ENCODE assay signal across 8 cellular contexts in the genomic region with DNA sequence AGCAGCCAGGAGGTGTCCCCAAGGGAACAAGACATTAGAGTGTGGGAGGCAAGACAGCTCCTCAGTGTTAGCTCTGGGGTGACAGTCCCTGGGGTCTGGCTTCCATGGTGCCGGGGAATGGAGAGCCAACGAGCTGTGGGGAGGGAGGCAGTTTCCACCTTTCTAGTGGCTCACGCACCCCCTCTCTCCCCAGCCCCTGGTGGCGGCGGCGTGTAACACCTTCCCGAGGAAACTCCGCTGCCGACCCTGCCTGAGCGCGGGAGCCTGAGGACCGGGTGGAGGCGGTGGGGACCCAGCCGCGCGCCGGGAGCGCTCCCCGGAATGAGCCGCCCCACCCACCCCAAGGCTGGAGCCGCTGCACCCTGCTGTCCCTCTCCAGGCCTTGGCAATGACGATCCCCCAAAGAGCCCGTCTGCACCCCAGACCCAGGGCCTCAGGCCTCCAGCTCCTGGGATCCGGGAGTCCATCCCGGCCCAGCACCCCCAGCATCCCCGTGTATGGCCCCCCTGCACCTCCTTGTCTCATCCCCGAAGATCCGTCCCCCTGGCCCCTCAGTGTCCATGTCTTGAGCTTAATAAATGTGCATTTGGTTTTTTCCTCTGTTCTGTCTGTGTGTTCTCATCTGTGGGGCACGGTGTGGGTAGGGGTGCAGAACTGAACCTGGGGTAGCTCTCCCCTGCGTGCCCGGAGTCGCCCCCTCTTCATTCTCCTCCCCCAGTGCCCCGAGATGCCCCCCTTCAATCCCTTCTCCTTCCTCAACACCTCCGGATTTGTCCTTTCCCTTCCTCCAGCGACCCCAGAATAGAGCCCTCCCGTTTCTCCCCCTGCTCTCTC. TPM values are rescaled to one million over a fixed set of nuclear protein-coding genes. Genes with fewer than 3 reads are reported as not detected.
A peak's percentile ranks its signal among the peaks of the same experiment; 100 is the strongest.
DNase-seq lines count a peak whose midpoint lies in the region; ATAC-seq and TF ChIP-seq lines count a peak whose summit lies in the region.

No MANE protein-coding gene starts in this region.

- TF ChIP-seq POLR2A in Peyer's patch (IDR thresholded peaks at IDR 0.05), result no peak

- intact Hi-C loops in A673 (cut with micrococcal nuclease; ENCODE audit: unreplicated experiment) (loop anchor here (10.0 kb wide), 1 partner anchor 91 kb away; a partner anchor contains a TSS), left ventricle myocardium superior (cut with micrococcal nuclease) (no loop called here)

- DNase-seq in A673 (ENCODE audit: low spot score) (peak; percentile 69), GM20000 (ENCODE audit: low spot score) (peak; percentile 82), Peyer's patch (peak in 2 of 3 donors; percentile 73 to 79), left ventricle myocardium superior (peak; percentile 52), caudate nucleus (lab: John Stamatoyannopoulos, UW) (no peak)
- peak; percentile 63 for DNase-seq in activated gamma-delta T cell treated with anti-CD3 and anti-CD28 coated beads, Interleukin-2, amount 50 U/mL, for 16 hours (ENCODE audit: low read depth)

- peaks cover 6% of the 10 kb centered on the region for H3K4me1 ChIP-seq in A673 (ENCODE audit: insufficient read depth, low read length, poor library complexity, severe bottlenecking)
- peaks cover 0 to 25% (median 4%) of the 10 kb centered on the region in 4 donors for H3K4me1 ChIP-seq in Peyer's patch

- H3K27ac ChIP-seq in A673 (ENCODE audit: low read depth, low read length, poor library complexity, severe bottlenecking) (no peak overlapping the region), Peyer's patch (peak overlapping the region; percentile 77 to 93 (median 89)), skin epidermis (peak overlapping the region in 20 of 21 experiments; percentile 47 to 97 (median 87)), caudate nucleus (ENCODE audit: low read depth, low read length) (no peak overlapping the region)

- H3K27me3 ChIP-seq in A673 (replicated peaks; ENCODE audit: insufficient read depth, low read depth, low read length, poor library complexity) (peaks cover 25% of the 10 kb centered on the region), Peyer's patch (peaks cover 0 to 11% of the 10 kb centered on the region in 2 donors)

- POLR2A ChIA-PET in A673 (lab: Charles Lee; ENCODE audit: low non-redundant PET), result no interaction called here

- peak; percentile 44 for ATAC-seq in left ventricle myocardium superior
- ATAC-seq in HG02938 (IDR thresholded peaks at IDR 0.05; ENCODE audit: unreplicated experiment), result no peak

- H3K9me3 ChIP-seq in A673 (ENCODE audit: low read depth, low read length, poor library complexity, severe bottlenecking) (no peaks in the 10 kb centered on the region), Peyer's patch (no peaks in the 10 kb centered on the region)

- CTCF ChIA-PET in A673 (lab: Charles Lee), result interaction anchor here (0.6 to 0.9 kb wide), 2 partner anchors 12 to 340 kb away, joined by 3 to 6 read pairs; no protein-coding TSS in a partner anchor

- TF ChIP-seq CTCF in A673 (conservative IDR thresholded peaks at IDR 0.05; ENCODE audit: low read depth, low read length) (peak; percentile 64), GM20000 (IDR thresholded peaks at IDR 0.05; ENCODE audit: extremely low read depth, missing control alignments) (peak; percentile 44), Peyer's patch (IDR thresholded peaks at IDR 0.05) (peak; percentile 34 to 80 (median 50))

- no TSS peak for BruUV-seq in A673 (replicated peaks; lab: Mats Ljungman, UMichigan)

- H3K36me3 ChIP-seq in A673 (ENCODE audit: insufficient read depth, low read length, poor library complexity, severe bottlenecking) (no peaks in the 10 kb centered on the region), Peyer's patch (no peaks in the 10 kb centered on the region)

- H3K4me3 ChIP-seq in A673 (ENCODE audit: low read depth, low read length, poor library complexity, severe bottlenecking), result peak overlapping the region; percentile 66
- H3K4me3 ChIP-seq in Peyer's patch, result peak overlapping the region; percentile 66 to 84 (median 70)
- H3K4me3 ChIP-seq in skin epidermis, result peak overlapping the region; percentile 51 to 75 (median 67)

RNA-seq across cellular contexts. Expression of a gene that starts 0.6 kb away (rescaled TPM):
- total RNA-seq in A673 (2021) (12.7 and 13.6 TPM in 2 replicates), Peyer's patch (10 to 100 TPM in 3 of 4 donors, 1 to 10 TPM in 1; 6.0 to 67.7 (median 22.2) TPM), left ventricle myocardium superior (21.2 TPM)

RNA-seq across cellular contexts. Expression of a gene that starts 10.9 kb away (rescaled TPM):
- total RNA-seq in A673 (2021) (0.56 and 0.85 TPM in 2 replicates), Peyer's patch (not detected), left ventricle myocardium superior (not detected)

RNA-seq across cellular contexts. Expression of a gene that starts 15.3 kb away (rescaled TPM):
- total RNA-seq in A673 (2021) (0.98 TPM in 1 of 2 replicates, not detected in the other), Peyer's patch (10 to 100 TPM in 2 of 4 donors, not detected in 2; 12.3 to 12.7 TPM), left ventricle myocardium superior (489 TPM)

RNA-seq across cellular contexts. Expression of a gene that starts 19.1 kb away (rescaled TPM):
- total RNA-seq in A673 (2021), result not detected in 2 replicates
- total RNA-seq in Peyer's patch, result 10 to 100 TPM in 2 of 4 donors, 1 to 10 TPM in 2; 6.1 to 37.3 (median 14.4) TPM
- 9.0 TPM for total RNA-seq in left ventricle myocardium superior

RNA-seq across cellular contexts. Expression of a gene that starts 38.3 kb away (rescaled TPM):
- total RNA-seq in A673 (2021) (not detected in 2 replicates), Peyer's patch (1,000 to 10,000 TPM in 3 of 4 donors, 10 to 100 TPM in 1; 33.0 to 1,418 (median 1,063) TPM), left ventricle myocardium superior (3.1 TPM)

Comparison
In these comparisons a context has a peak if more than half of its experiments do, and no peak if none do; other contexts are left out.
1. DNase-seq: peak in A673 (single experiment), GM20000 (single experiment), Peyer's patch (2 of 3), activated gamma-delta T cell treated with anti-CD3 and anti-CD28 coated beads, Interleukin-2, amount 50 U/mL, for 16 hours (single experiment) and left ventricle myocardium superior (single experiment); none in caudate nucleus (0 of 61).
2. H3K27ac ChIP-seq: peak in Peyer's patch (4 of 4) and skin epidermis (20 of 21); none in A673 (single experiment) and caudate nucleus (single experiment).
3. RNA of a gene that starts 15.3 kb away (total RNA-seq): 489 TPM in left ventricle myocardium superior (single experiment); 12.3 to 12.7 TPM in Peyer's patch and 0.98 TPM in A673; every median in the first group is over 10 times any median in the second.
4. Peak in every context shown above with its lines, with median percentiles within 50 percentile points of each other: H3K4me3 ChIP-seq and CTCF ChIP-seq.